ENCODE assay signal across 7 cellular contexts in genomic region chr1:63032171-63032570, GRCh38.
"Had no signal": no experiment of that assay in that cellular context is flagged by ENCODE, and none has a peak within 500 bp of the region (broad histone marks: within the 10 kb centered on the region; RNA-seq: fewer than 3 reads in every experiment).

No MANE protein-coding gene starts in this region.

- H3K4me3 ChIP-seq: GM23248 had no signal

- H2AFZ ChIP-seq: GM23248 had no signal

- ATAC-seq: HepG2 had no signal

- DNase-seq: GM23248, H7, HCEC 1CT, KBM-7 had no signal

- H3K9ac ChIP-seq: GM23248 had no signal

- H3K27ac Mint-ChIP-seq: IgD-negative memory B cell had no signal

- H3K4me1 Mint-ChIP-seq: IgD-negative memory B cell had no signal

- FAIRE-seq: HepG2 had no signal

- H3K27ac ChIP-seq: GM23248, HL-60 had no signal

- H3K4me3 Mint-ChIP-seq: IgD-negative memory B cell had no signal
